ENCODE assay signal across 20 cellular contexts in the genomic region with DNA sequence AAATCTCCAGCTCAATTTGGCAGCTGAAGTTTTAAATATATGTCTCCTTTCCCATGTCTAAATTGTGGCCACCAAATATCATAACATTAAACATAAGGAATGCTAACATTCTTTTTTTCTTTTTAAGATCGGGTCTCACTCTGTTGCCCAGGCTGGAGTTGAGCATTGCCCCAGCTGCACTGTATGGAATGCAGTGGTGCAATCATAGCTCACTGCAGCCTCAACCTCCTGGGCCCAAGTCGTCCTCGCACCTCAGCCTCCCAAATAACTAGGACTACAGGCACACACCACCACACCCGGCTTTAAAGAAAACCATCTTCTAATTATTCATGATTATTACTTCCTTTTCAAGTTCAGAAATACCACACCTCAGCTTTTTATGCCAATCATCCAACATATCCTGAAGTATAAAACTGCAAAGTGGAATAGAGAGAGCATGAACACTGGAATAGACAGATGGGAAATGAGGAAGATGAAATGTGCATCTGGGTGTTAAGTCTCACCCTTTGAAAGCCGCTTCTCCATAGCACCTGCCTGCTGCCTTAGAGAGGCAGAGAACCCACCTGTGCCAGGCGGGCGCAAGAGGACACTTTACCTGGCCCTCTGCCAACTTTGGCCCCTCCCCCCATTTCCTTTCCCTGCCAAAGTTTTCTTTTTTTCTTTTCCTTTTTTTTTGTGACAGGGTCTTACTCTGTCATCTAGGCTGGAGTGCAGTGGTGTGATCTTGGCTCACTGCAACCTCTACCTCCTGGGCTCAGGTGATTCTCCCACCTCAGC. TPM values are rescaled to one million over a fixed set of nuclear protein-coding genes. Genes with fewer than 3 reads are reported as not detected.
DNase-seq lines count a peak whose midpoint lies in the region; ATAC-seq, FAIRE-seq and TF ChIP-seq lines count a peak whose summit lies in the region.
"Had no signal": no experiment of that assay in that cellular context is flagged by ENCODE, and none has a peak within 500 bp of the region (broad histone marks: within the 10 kb centered on the region; RNA-seq: fewer than 3 reads in every experiment).

No MANE protein-coding gene starts in this region.

- H3K23ac ChIP-seq in H9 (ENCODE audit: insufficient read length, low read depth, low read length): no peak overlapping the region

- no peak overlapping the region for H3K56ac ChIP-seq in H9 (ENCODE audit: insufficient read length, low read depth, low read length)

- H3K14ac ChIP-seq in H9 (ENCODE audit: insufficient read depth, low read length): no peak overlapping the region

- H2BK5ac ChIP-seq in H9 (ENCODE audit: insufficient read length, low read length): no peak overlapping the region

- peaks cover 24% of the 10 kb centered on the region for H3K27me3 Mint-ChIP-seq in H9 (ENCODE audit: low read depth)

- TF ChIP-seq CTCF in K562 (IDR thresholded peaks at IDR 0.05 in 2 of 3, conservative IDR thresholded peaks at IDR 0.05 in 1 of 3; ENCODE audit: insufficient read depth in 2 of 3, low read depth in 1 of 3, low read length in 3 of 3): no peak
- TF ChIP-seq CTCF in H9 (conservative IDR thresholded peaks at IDR 0.05): no peak

- in situ Hi-C loops in K562 (cut with MboI): no loop called here

- TF ChIP-seq POLR2A in K562 (conservative IDR thresholded peaks at IDR 0.05): no peak

- H4K91ac ChIP-seq in H9 (ENCODE audit: insufficient read length, low read depth, low read length): no peak overlapping the region

- no TSS peak for BruUV-seq in K562 (replicated peaks; lab: Mats Ljungman, UMichigan)

- no peak overlapping the region for H3K18ac ChIP-seq in H9 (ENCODE audit: insufficient read length, low read depth, low read length)

- no peak overlapping the region for H2BK20ac ChIP-seq in H9 (ENCODE audit: low read depth, low read length, poor library complexity, severe bottlenecking)

- H3K4me3 Mint-ChIP-seq in H9: no peak overlapping the region
- H3K4me3 Mint-ChIP-seq: natural killer cell treated with Interleukin-12 subunit alpha and Interleukin-12 subunit beta and Interleukin-15 and Interleukin-18, amount 100 ng/mL, for 72 hours had no signal

- no peak overlapping the region for H3T11ph ChIP-seq in H9 (ENCODE audit: low read length)

- H3K4me2 ChIP-seq in K562 (ENCODE audit: insufficient read depth, low read length) (no peak overlapping the region), H9 (ENCODE audit: insufficient read depth, insufficient read length, low read length) (no peak overlapping the region)
- H3K4me2 ChIP-seq: A549 had no signal

- H4K5ac ChIP-seq in H9 (ENCODE audit: insufficient read length, low read depth, low read length): no peak overlapping the region

- H3K79me2 ChIP-seq in K562 (ENCODE audit: control insufficient read depth, insufficient read depth, low read length) (no peaks in the 10 kb centered on the region), H9 (ENCODE audit: insufficient read depth, low read length) (no peaks in the 10 kb centered on the region)

- H3K4me1 ChIP-seq in K562 (replicated peaks in 1 of 2; ENCODE audit: control insufficient read depth in 2 of 2, insufficient read depth in 2 of 2, low read length in 2 of 2): peaks cover 0 to 14% of the 10 kb centered on the region in 2 experiments; a peak in 3 of 5 replicates
- peaks cover 5 to 30% (median 25%) of the 10 kb centered on the region in 5 donors for H3K4me1 ChIP-seq in subcutaneous abdominal adipose tissue (ENCODE audit: control insufficient read depth in 5 of 5, insufficient read depth in 5 of 5, low read length in 5 of 5)
- H3K4me1 ChIP-seq in H9 (ENCODE audit: insufficient read depth, low read length): no peaks in the 10 kb centered on the region
- H3K4me1 ChIP-seq: prostate gland had no signal

- H4K8ac ChIP-seq in H9 (replicated peaks; ENCODE audit: insufficient read length, low read depth, low read length): no peak overlapping the region

- H4K20me1 ChIP-seq in K562 (replicated peaks; ENCODE audit: control insufficient read depth, insufficient read depth, low read length): no peaks in the 10 kb centered on the region
- no peaks in the 10 kb centered on the region for H4K20me1 ChIP-seq in H9 (ENCODE audit: control insufficient read depth, insufficient read depth, insufficient read length)

- no peak overlapping the region for H3K4ac ChIP-seq in H9 (ENCODE audit: low read depth, low read length)

- H3K9me1 ChIP-seq in K562 (ENCODE audit: control insufficient read depth, insufficient read depth, low read length): no peaks in the 10 kb centered on the region

- H3K36me3 Mint-ChIP-seq in H9 (ENCODE audit: insufficient read depth in 1 of 3, low read depth in 3 of 3): no peaks in the 10 kb centered on the region
- H3K36me3 Mint-ChIP-seq: natural killer cell treated with Interleukin-12 subunit alpha and Interleukin-12 subunit beta and Interleukin-15 and Interleukin-18, amount 100 ng/mL, for 72 hours had no signal

- H2BK120ac ChIP-seq in H9 (ENCODE audit: low read depth, low read length, poor library complexity, severe bottlenecking): no peak overlapping the region

- H3K79me1 ChIP-seq in H9 (ENCODE audit: insufficient read depth, low read depth, low read length, poor library complexity, severe bottlenecking): no peaks in the 10 kb centered on the region

- H2AFZ ChIP-seq in K562 (ENCODE audit: low read depth, low read length): no peak overlapping the region
- H2AFZ ChIP-seq in H9 (ENCODE audit: low read length): no peak overlapping the region

- H3K4me3 ChIP-seq in K562 (no peak overlapping the region), subcutaneous abdominal adipose tissue (ENCODE audit: low read depth in 1 of 5, low read length in 5 of 5) (no peak overlapping the region)
- H3K4me3 ChIP-seq: A549; ascending aorta; BLaER1 treated with 17β-estradiol and CSF1 and Interleukin-3, amounts not matched to agents 10 nM and 100 nM; Peyer's patch; prostate gland; tibial artery had no signal

- H3K4me1 Mint-ChIP-seq in H9: peaks cover 21 to 26% of the 10 kb centered on the region in 2 experiments

- H2BK12ac ChIP-seq in H9 (ENCODE audit: insufficient read length, low read depth, low read length): no peak overlapping the region

- H2AK5ac ChIP-seq in H9 (ENCODE audit: insufficient read length, low read length): no peak overlapping the region

- H3K27ac ChIP-seq in K562 (ENCODE audit: extremely low read depth, low read depth, low read length) (no peak overlapping the region), subcutaneous abdominal adipose tissue (ENCODE audit: low read depth, low read length) (peak overlapping the region; percentile 3), H9 (ENCODE audit: insufficient read length, low read depth, low read length) (no peak overlapping the region)
- H3K27ac ChIP-seq: A549; BLaER1 treated with 17β-estradiol and CSF1 and Interleukin-3, amounts not matched to agents 10 nM and 100 nM; prostate gland had no signal

- FAIRE-seq in K562 (lab: Jason Lieb, UNC): no peak
- FAIRE-seq: A549 had no signal

- WGBS in K562 (ENCODE audit: insufficient coverage, low coverage, missing lambda C conversion rate): 19% methylated on average over 7 of the region's 7 CpGs
- no CpG with 5 or more reads among the region's 7 CpGs for WGBS in H9 (ENCODE audit: extremely low coverage, insufficient read length, low lambda C conversion rate)

- H3K9me3 ChIP-seq in K562 (replicated peaks; ENCODE audit: control insufficient read depth, insufficient read depth, low read depth, low read length): no peaks in the 10 kb centered on the region
- no peaks in the 10 kb centered on the region for H3K9me3 ChIP-seq in subcutaneous abdominal adipose tissue (ENCODE audit: control insufficient read depth in 5 of 5, low read length in 5 of 5)
- no peaks in the 10 kb centered on the region for H3K9me3 ChIP-seq in H9 (ENCODE audit: control insufficient read depth, low read depth, low read length)
- H3K9me3 ChIP-seq: A549; ascending aorta; BLaER1 treated with 17β-estradiol and CSF1 and Interleukin-3, amounts not matched to agents 10 nM and 100 nM; Peyer's patch; prostate gland; tibial artery had no signal

- no peaks in the 10 kb centered on the region for H3K9me3 Mint-ChIP-seq in H9
- H3K9me3 Mint-ChIP-seq: natural killer cell treated with Interleukin-12 subunit alpha and Interleukin-12 subunit beta and Interleukin-15 and Interleukin-18, amount 100 ng/mL, for 72 hours had no signal

- intact Hi-C loops in K562 (cut with micrococcal nuclease): loop anchor here (10.0 kb wide), 1 partner anchor 84 kb away; no protein-coding TSS in a partner anchor

- H3K36me3 ChIP-seq in K562 (ENCODE audit: control insufficient read depth, insufficient read depth, low read length) (no peaks in the 10 kb centered on the region), subcutaneous abdominal adipose tissue (ENCODE audit: control insufficient read depth in 5 of 5, insufficient read depth in 5 of 5, low read length in 5 of 5) (no peaks in the 10 kb centered on the region)
- H3K36me3 ChIP-seq: ascending aorta; BLaER1 treated with 17β-estradiol and CSF1 and Interleukin-3, amounts not matched to agents 10 nM and 100 nM; Peyer's patch; prostate gland; tibial artery had no signal

- ATAC-seq in K562 (no peak), GM21360 (IDR thresholded peaks at IDR 0.05; ENCODE audit: unreplicated experiment) (no peak), GM18502 (IDR thresholded peaks at IDR 0.05; ENCODE audit: poor library complexity, unreplicated experiment) (no peak)
- ATAC-seq: A549; natural killer cell treated with Interleukin-12 subunit alpha and Interleukin-12 subunit beta and Interleukin-15 and Interleukin-18, amount 100 ng/mL, for 72 hours had no signal

- no peak overlapping the region for H3K27ac Mint-ChIP-seq in H9
- H3K27ac Mint-ChIP-seq: natural killer cell treated with Interleukin-12 subunit alpha and Interleukin-12 subunit beta and Interleukin-15 and Interleukin-18, amount 100 ng/mL, for 72 hours had no signal

- peaks cover 4% of the 10 kb centered on the region for H3K23me2 ChIP-seq in H9 (ENCODE audit: insufficient read length, low read depth, low read length, poor library complexity, severe bottlenecking)

- TF ChIP-seq RAD21 in K562 (CRISPR knock-in tag; conservative IDR thresholded peaks at IDR 0.05 in 1 of 2, IDR thresholded peaks at IDR 0.05 in 1 of 2): no peak

- POLR2A ChIA-PET in K562 (lab: Yijun Ruan, JAX): no interaction called here

- H3K9ac ChIP-seq in K562 (ENCODE audit: insufficient read depth in 1 of 2, low read depth in 2 of 2, low read length in 2 of 2) (no peak overlapping the region), subcutaneous abdominal adipose tissue (ENCODE audit: low read length in 5 of 5) (no peak overlapping the region), H9 (ENCODE audit: extremely low read depth, insufficient read length, low read length) (no peak overlapping the region)
- H3K9ac ChIP-seq: BLaER1 treated with 17β-estradiol and CSF1 and Interleukin-3, amounts not matched to agents 10 nM and 100 nM had no signal

- H2BK15ac ChIP-seq in H9 (ENCODE audit: low read depth, low read length): no peak overlapping the region

- H3K27me3 ChIP-seq in K562 (ENCODE audit: control insufficient read depth in 2 of 2, insufficient read depth in 2 of 2, low read length in 2 of 2) (peaks cover 3 to 10% of the 10 kb centered on the region in 2 experiments; a peak in 3 of 5 replicates), subcutaneous abdominal adipose tissue (ENCODE audit: control insufficient read depth in 5 of 5, insufficient read depth in 4 of 5, low read length in 5 of 5) (no peaks in the 10 kb centered on the region), H9 (ENCODE audit: insufficient read depth, low read length) (no peaks in the 10 kb centered on the region)
- H3K27me3 ChIP-seq: ascending aorta, Peyer's patch, tibial artery had no signal

- no peak for TF ChIP-seq EP300 in K562 (IDR thresholded peaks at IDR 0.05; ENCODE audit: low read length)

- DNase-seq in NCI-H2196 (lab: John Stamatoyannopoulos, UW; ENCODE audit: unreplicated experiment): peak; percentile 10
- no peak for DNase-seq in NCI-H2196 treated with DMSO at 0.1 percent for 48 hours (lab: John Stamatoyannopoulos, UW; ENCODE audit: unreplicated experiment)
- DNase-seq in NCI-H2171 (lab: John Stamatoyannopoulos, UW): peak; percentile 56
- no peak for DNase-seq in K562 (ENCODE audit: extremely low read depth in 1 of 4, low spot score in 3 of 4)
- DNase-seq in H9: no peak
- DNase-seq: activated T-cell treated with anti-CD3 and anti-CD28 coated beads for 4 hours, kidney glomerular epithelial cell, mesenchymal stem cell, NCI-H1436 treated with DMSO at 0.1 percent for 48 hours, NCI-H82, Peyer's patch, tibial artery had no signal

- CTCF ChIA-PET in K562 (lab: Yijun Ruan, JAX; ENCODE audit: low intra/inter-chr PET ratio): no interaction called here

RNA-seq across cellular contexts. Expression of a gene that starts 2.8 kb away (rescaled TPM):
- total RNA-seq in K562 (2011; cell fraction: chromatin; rRNA removed; ENCODE audit: low replicate concordance): 0.35 and 0.67 TPM in 2 replicates
- total RNA-seq in K562 (2011; cell fraction: nucleolus; rRNA removed): 0.66 TPM in 1 of 2 replicates, not detected in the other
- 0.31 and 0.73 TPM in 2 replicates for total RNA-seq in K562 (2011; cell fraction: nucleoplasm; rRNA removed)
- total RNA-seq in K562 (2014; rRNA removed) (0.12 TPM in 1 of 2 replicates, not detected in the other), K562 (2014; rRNA removed; fragmentation: Illumina TruSeq; extraction: Trizol) (0.13 and 0.29 TPM in 2 replicates), K562 (2015; rRNA removed; fragmentation: Illumina TruSeq; extraction: Trizol) (0.11 and 0.14 TPM in 2 replicates), K562 (2021) (0.25 and 0.35 TPM in 2 replicates), H9 (2021) (16.7 and 19.0 TPM in 2 replicates)
- polyA plus RNA-seq in K562 (2011; rRNA removed) (0.07 and 0.16 TPM in 2 replicates), K562 (2014; fragmentation: Illumina TruSeq; extraction: Trizol) (0.06 and 0.07 TPM in 2 replicates), K562 (2014; fragmentation: Nextera tagmentation; extraction: Ambion mirVana) (under 1 TPM in 1 of 2 experiments, not detected in 1; 0.01 TPM), K562 (2014; rRNA removed) (0.03 and 0.77 TPM in 2 replicates)
- polyA plus RNA-seq in K562 (2011; cell fraction: cytosol; rRNA removed): 0.01 and 0.38 TPM in 2 replicates
- polyA plus RNA-seq in K562 (2011; cell fraction: nucleus; rRNA removed): 0.34 TPM in 2 replicates
- 0.05 and 0.39 TPM in 2 replicates for polyA plus RNA-seq in K562 (2012)
- 1.0 TPM in 1 of 2 replicates, not detected in the other for polyA minus RNA-seq in K562 (2011; rRNA and poly(A)+ RNA removed)
- polyA minus RNA-seq in K562 (2011; cell fraction: cytosol; rRNA and poly(A)+ RNA removed): 1.8 TPM in 1 of 2 replicates, not detected in the other
- 0.56 and 0.94 TPM in 2 replicates for polyA minus RNA-seq in K562 (2011; cell fraction: nucleus; rRNA and poly(A)+ RNA removed)

Comparison
In these comparisons a context has a peak if more than half of its experiments do, and no peak if none do; other contexts are left out.
1. DNase-seq: peak in NCI-H2196 (single experiment) and NCI-H2171 (single experiment); none in NCI-H2196 treated with DMSO at 0.1 percent for 48 hours (single experiment), K562 (0 of 4) and H9 (single experiment).
2. RNA of a gene that starts 2.8 kb away (total RNA-seq): 16.7 to 19.0 TPM in H9; 0.11 to 0.73 TPM in K562; every median in the first group is over 10 times any median in the second.